Comparison of ENCODE assay signal across 2 cellular contexts in genomic region chr2:19356545-19357382, GRCh38.
TF ChIP-seq lines count a peak whose summit lies in the region.

No MANE protein-coding gene starts in this region.

TF ChIP-seq in H1, 55 proteins besides CTCF, POLR2A, EP300 and RAD21 (continued from another document):
- TF ChIP-seq RNF2 (IDR thresholded peaks at IDR 0.05; ENCODE audit: borderline replicate concordance, low read depth, low read length, missing control alignments, poor library complexity, severe bottlenecking) (peak; percentile 94), BRCA1 (IDR thresholded peaks at IDR 0.05; ENCODE audit: low read depth, low read length) (no peak), NANOG (IDR thresholded peaks at IDR 0.05; ENCODE audit: insufficient read depth, low read depth, low read length, poor library complexity, severe bottlenecking) (no peak), CHD1 (IDR thresholded peaks at IDR 0.05; ENCODE audit: low read depth, low read length) (no peak), EZH2 (IDR thresholded peaks at IDR 0.05; ENCODE audit: low read depth, low read length, severe bottlenecking) (peak; percentile 97), RXRA (IDR thresholded peaks at IDR 0.05; ENCODE audit: insufficient read depth, low read depth, low read length) (no peak), NRF1 (IDR thresholded peaks at IDR 0.05; ENCODE audit: low read depth, low read length) (no peak), SUZ12 (IDR thresholded peaks at IDR 0.05; ENCODE audit: low read length) (peak; percentile 89), RFX5 (IDR thresholded peaks at IDR 0.05; ENCODE audit: borderline replicate concordance, low read depth, low read length) (no peak), ASH2L (IDR thresholded peaks at IDR 0.05; ENCODE audit: low read length) (no peak), TBP (IDR thresholded peaks at IDR 0.05; ENCODE audit: low read depth, low read length) (no peak)
- TF ChIP-seq, protein P1, sequence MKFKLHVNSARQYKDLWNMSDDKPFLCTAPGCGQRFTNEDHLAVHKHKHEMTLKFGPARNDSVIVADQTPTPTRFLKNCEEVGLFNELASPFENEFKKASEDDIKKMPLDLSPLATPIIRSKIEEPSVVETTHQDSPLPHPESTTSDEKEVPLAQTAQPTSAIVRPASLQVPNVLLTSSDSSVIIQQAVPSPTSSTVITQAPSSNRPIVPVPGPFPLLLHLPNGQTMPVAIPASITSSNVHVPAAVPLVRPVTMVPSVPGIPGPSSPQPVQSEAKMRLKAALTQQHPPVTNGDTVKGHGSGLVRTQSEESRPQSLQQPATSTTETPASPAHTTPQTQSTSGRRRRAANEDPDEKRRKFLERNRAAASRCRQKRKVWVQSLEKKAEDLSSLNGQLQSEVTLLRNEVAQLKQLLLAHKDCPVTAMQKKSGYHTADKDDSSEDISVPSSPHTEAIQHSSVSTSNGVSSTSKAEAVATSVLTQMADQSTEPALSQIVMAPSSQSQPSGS (IDR thresholded peaks at IDR 0.05; ENCODE audit: low read length): no peak
- TF ChIP-seq, protein P2, sequence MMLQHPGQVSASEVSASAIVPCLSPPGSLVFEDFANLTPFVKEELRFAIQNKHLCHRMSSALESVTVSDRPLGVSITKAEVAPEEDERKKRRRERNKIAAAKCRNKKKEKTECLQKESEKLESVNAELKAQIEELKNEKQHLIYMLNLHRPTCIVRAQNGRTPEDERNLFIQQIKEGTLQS (IDR thresholded peaks at IDR 0.05; ENCODE audit: insufficient read depth, low read depth, low read length): no peak
TF ChIP-seq in H1: peak in this region for 5.

TF ChIP-seq in HEK293T, 16 proteins besides CTCF, POLR2A, EP300 and RAD21 (continued from another document):
- TF ChIP-seq FOXK2 (IDR thresholded peaks at IDR 0.05) (no peak), FOXM1 (IDR thresholded peaks at IDR 0.05; ENCODE audit: borderline replicate concordance) (no peak), ARNT (IDR thresholded peaks at IDR 0.05) (no peak)
TF ChIP-seq in HEK293T: peak in this region for 0.
